ENCODE assay signal across 18 cellular contexts in the genomic region with DNA sequence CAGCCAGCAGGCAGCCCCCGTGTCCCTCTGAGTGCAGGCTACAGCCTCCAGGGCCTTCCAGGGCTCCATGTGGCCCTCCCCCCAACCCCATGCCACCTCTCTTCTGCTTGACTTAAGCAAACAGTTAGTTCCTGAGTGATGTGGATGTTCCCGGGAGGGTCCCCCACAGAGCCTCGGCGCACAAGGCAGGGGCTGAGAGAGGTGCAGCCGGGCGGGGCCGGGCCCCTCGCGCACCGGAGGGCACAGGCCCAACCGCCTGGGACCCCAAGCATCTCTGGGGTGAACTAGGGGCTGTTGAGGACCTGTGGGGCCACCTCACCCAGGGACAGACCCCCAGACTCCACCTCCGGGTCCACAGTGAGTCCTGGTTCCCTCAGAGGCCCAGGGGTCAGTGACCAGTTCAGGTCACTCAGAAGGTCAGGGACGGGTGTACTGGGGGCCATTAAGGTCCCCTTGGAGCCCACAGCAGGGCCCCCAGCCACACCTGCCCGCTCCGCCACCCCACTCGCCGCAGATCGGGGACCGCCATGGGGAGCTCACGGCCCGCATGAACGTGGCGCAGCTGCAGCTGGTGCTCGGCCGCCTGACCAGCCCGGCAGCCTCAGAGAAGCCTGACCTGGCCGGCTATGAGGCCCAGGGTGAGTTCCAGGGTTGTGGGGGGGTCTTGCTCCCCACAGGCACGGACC. TPM values are rescaled to one million over a fixed set of nuclear protein-coding genes. Genes with fewer than 3 reads are reported as not detected.
A peak's percentile ranks its signal among the peaks of the same experiment; 100 is the strongest.
DNase-seq lines count a peak whose midpoint lies in the region; ATAC-seq, FAIRE-seq and TF ChIP-seq lines count a peak whose summit lies in the region.
"Had no signal": no experiment of that assay in that cellular context is flagged by ENCODE, and none has a peak within 500 bp of the region (broad histone marks: within the 10 kb centered on the region; RNA-seq: fewer than 3 reads in every experiment).

No MANE protein-coding gene starts in this region.

- H3K9me2 ChIP-seq in OCI-LY7 (ENCODE audit: insufficient read depth, low read length) = no peaks in the 10 kb centered on the region

- POLR2A ChIA-PET in HepG2 (lab: Yijun Ruan, JAX) (interaction anchor here (1.3 to 2.3 kb wide), 2 partner anchors 22 to 23 kb away, joined by 3 to 8 read pairs; partner anchors contain the start of gene DNLZ), OCI-LY7 (lab: Charles Lee) (no interaction called here)

- H3K9ac ChIP-seq in HepG2 (ENCODE audit: insufficient read depth, low read depth, low read length) = no peak overlapping the region

- H3K9me3 ChIP-seq in heart left ventricle = no peaks in the 10 kb centered on the region
- no peaks in the 10 kb centered on the region for H3K9me3 ChIP-seq in HepG2 (ENCODE audit: low read length)
- H3K9me3 ChIP-seq in right lobe of liver = no peaks in the 10 kb centered on the region
- H3K9me3 ChIP-seq in pancreas = no peaks in the 10 kb centered on the region
- H3K9me3 ChIP-seq in OCI-LY7 (ENCODE audit: low read length) = no peaks in the 10 kb centered on the region

- H3K27me3 ChIP-seq in heart left ventricle = no peaks in the 10 kb centered on the region
- H3K27me3 ChIP-seq in HepG2 (ENCODE audit: control insufficient read depth in 1 of 2, insufficient read depth in 2 of 2, low read length in 2 of 2) = peaks cover 4 to 16% of the 10 kb centered on the region in 2 experiments; a peak in 2 of 5 replicates
- H3K27me3 ChIP-seq in right lobe of liver = no peaks in the 10 kb centered on the region
- no peaks in the 10 kb centered on the region for H3K27me3 ChIP-seq in pancreas

- H3K27ac ChIP-seq in heart left ventricle (peak overlapping the region in 10 of 12 donors; percentile 85 to 99 (median 92)), HepG2 (ENCODE audit: extremely low read length, insufficient read depth, low read length) (no peak overlapping the region), right lobe of liver (no peak overlapping the region), pancreas (peak overlapping the region; percentile 80 to 88 (median 86)), OCI-LY7 (ENCODE audit: low read depth, low read length, poor library complexity, severe bottlenecking) (no peak overlapping the region)
- H3K27ac ChIP-seq: 22Rv1, HL-60 had no signal

- ATAC-seq in heart left ventricle (no peak), left cardiac atrium (no peak), HepG2 (no peak), right lobe of liver (no peak), pancreas (no peak)
- ATAC-seq: GM23338 had no signal

- H3K4me1 ChIP-seq in heart left ventricle = peaks cover 0 to 56% (median 35%) of the 10 kb centered on the region in 12 donors
- peaks cover 52% of the 10 kb centered on the region for H3K4me1 ChIP-seq in HepG2 (ENCODE audit: insufficient read depth, low read length)
- no peaks in the 10 kb centered on the region for H3K4me1 ChIP-seq in right lobe of liver
- H3K4me1 ChIP-seq in pancreas = peaks cover 7 to 24% (median 14%) of the 10 kb centered on the region in 3 donors
- no peaks in the 10 kb centered on the region for H3K4me1 ChIP-seq in OCI-LY7 (ENCODE audit: insufficient read depth, low read length, poor library complexity, severe bottlenecking)

- intact Hi-C loops in heart left ventricle (cut with DNase I) = loop anchor here in 1 of 10 donors (2.0 kb wide), 1 partner anchor 58 kb away; no protein-coding TSS in a partner anchor
- intact Hi-C loops in left cardiac atrium (cut with DNase I) = loop anchor here in 1 of 2 donors (10.0 kb wide), 1 partner anchor 64 kb away; the partner anchor contains the start of gene SNAPC4
- intact Hi-C loops in HepG2 (cut with micrococcal nuclease; ENCODE audit: unreplicated experiment) = no loop called here
- intact Hi-C loops in right lobe of liver (cut with DNase I) = loop anchor here in 1 of 2 donors (10.0 kb wide), 1 partner anchor 304 kb away; no protein-coding TSS in a partner anchor
- intact Hi-C loops in pancreas (cut with DNase I) = no loop called here
- intact Hi-C loops in OCI-LY7 (cut with micrococcal nuclease; ENCODE audit: unreplicated experiment) = no loop called here

- H3K79me2 ChIP-seq in HepG2 (ENCODE audit: insufficient read depth, low read length) (no peaks in the 10 kb centered on the region), OCI-LY7 (ENCODE audit: insufficient read depth, low read depth, low read length) (no peaks in the 10 kb centered on the region)

- peak overlapping the region; percentile 27; the same call in 1 of the 2 replicates for H3K4me2 ChIP-seq in HepG2 (ENCODE audit: low read depth, low read length)
- H3K4me2 ChIP-seq in OCI-LY7 (ENCODE audit: low read length) = no peak overlapping the region
- H3K4me2 ChIP-seq: GM23338 had no signal

- 94 to 97% (median 95%) methylated on average over 21 to 28 of the region's 28 CpGs for WGBS in heart left ventricle, 4 donors
- WGBS in HepG2 (ENCODE audit: low lambda C conversion rate) = 70% methylated on average over 2 of the region's 28 CpGs
- WGBS in right lobe of liver (ENCODE audit: insufficient coverage, low coverage, low lambda C conversion rate, missing lambda C conversion rate) = 100% methylated on average over 1 of the region's 28 CpGs
- 90 to 92% methylated on average over 27 to 28 of the region's 28 CpGs for WGBS in pancreas, 2 donors

- H2AFZ ChIP-seq in HepG2 (ENCODE audit: low read length) (no peak overlapping the region), OCI-LY7 (ENCODE audit: low read length) (no peak overlapping the region)
- H2AFZ ChIP-seq: GM23338 had no signal

- in situ Hi-C loops in HepG2 (cut with HindIII; ENCODE audit: extremely low pct_ligation_motif_present, low pct_unique_long_range_greater_than_20kb) = loop anchor here (25.0 kb wide), 1 partner anchor 297 kb away; no protein-coding TSS in a partner anchor

- TF ChIP-seq EP300 in HepG2 (IDR thresholded peaks at IDR 0.05; ENCODE audit: low read depth in 2 of 2, low read length in 2 of 2) (no peak), HepG2 (CRISPR knock-in tag; IDR thresholded peaks at IDR 0.05; ENCODE audit: borderline replicate concordance) (no peak)

- no peak for TF ChIP-seq CTCF in heart left ventricle (IDR thresholded peaks at IDR 0.05)
- no peak for TF ChIP-seq CTCF in HepG2 (CRISPR knock-in tag; IDR thresholded peaks at IDR 0.05)
- no peak for TF ChIP-seq CTCF in right lobe of liver (IDR thresholded peaks at IDR 0.05)
- TF ChIP-seq CTCF in pancreas (IDR thresholded peaks at IDR 0.05) = no peak
- no peak for TF ChIP-seq CTCF in OCI-LY7 (conservative IDR thresholded peaks at IDR 0.05; ENCODE audit: low read length)

- DNase-seq in heart left ventricle (no peak), left cardiac atrium (no peak), HepG2 (ENCODE audit: low spot score) (no peak), right lobe of liver (no peak), pancreas (peak in 1 of 6 donors; percentile 76), HCEC 1CT (no peak), OCI-LY7 (ENCODE audit: low spot score) (no peak)
- DNase-seq: CD4-positive, CD25-positive, alpha-beta regulatory T cell; H9; HFFc6; KBM-7 had no signal

- CTCF ChIA-PET in HepG2 (lab: Yijun Ruan, JAX; ENCODE audit: low intra/inter-chr PET ratio, low total read pairs) (interaction anchor here (2.2 to 2.6 kb wide), 2 partner anchors 24 to 32 kb away, joined by 10 to 18 read pairs; partner anchors contain the start of genes CARD9 and DNLZ), OCI-LY7 (lab: Charles Lee; ENCODE audit: unreplicated experiment) (no interaction called here)

- H4K20me1 ChIP-seq in HepG2 (ENCODE audit: insufficient read depth, low read length) (no peaks in the 10 kb centered on the region), OCI-LY7 (ENCODE audit: insufficient read depth, low read length) (no peaks in the 10 kb centered on the region)

- H3K36me3 ChIP-seq in heart left ventricle = peaks cover 0 to 30% (median 8%) of the 10 kb centered on the region in 9 donors
- H3K36me3 ChIP-seq in HepG2 (replicated peaks in 1 of 2; ENCODE audit: control insufficient read depth in 1 of 2, insufficient read depth in 2 of 2, low read length in 2 of 2) = no peaks in the 10 kb centered on the region
- H3K36me3 ChIP-seq in right lobe of liver = no peaks in the 10 kb centered on the region
- H3K36me3 ChIP-seq in pancreas = no peaks in the 10 kb centered on the region
- H3K36me3 ChIP-seq in OCI-LY7 (ENCODE audit: insufficient read depth, low read length) = no peaks in the 10 kb centered on the region

- H3K4me3 ChIP-seq in heart left ventricle = no peak overlapping the region
- H3K4me3 ChIP-seq in HepG2 (replicated peaks in 1 of 3; ENCODE audit: insufficient read depth in 1 of 3, low read depth in 2 of 3, low read length in 3 of 3) = no peak overlapping the region
- no peak overlapping the region for H3K4me3 ChIP-seq in right lobe of liver
- peak overlapping the region in 1 of 4 donors; percentile 23 for H3K4me3 ChIP-seq in pancreas
- H3K4me3 ChIP-seq in OCI-LY7 (ENCODE audit: low read depth, low read length, poor library complexity, severe bottlenecking) = no peak overlapping the region
- H3K4me3 ChIP-seq: GM23338 had no signal

- FAIRE-seq in HepG2 (lab: Jason Lieb, UNC) (no peak), pancreas (lab: Jason Lieb, UNC) (no peak)
- FAIRE-seq: GM18507 had no signal

- TF ChIP-seq POLR2A in heart left ventricle (IDR thresholded peaks at IDR 0.05) (no peak), HepG2 (IDR thresholded peaks at IDR 0.05; ENCODE audit: insufficient read depth in 1 of 2, low read depth in 2 of 2, low read length in 2 of 2) (no peak), right lobe of liver (IDR thresholded peaks at IDR 0.05) (no peak)

- BruUV-seq in HepG2 (replicated peaks; lab: Mats Ljungman, UMichigan) (no TSS peak), OCI-LY7 (replicated peaks; lab: Mats Ljungman, UMichigan) (no TSS peak)

- TF ChIP-seq RAD21 in HepG2 (CRISPR knock-in tag; IDR thresholded peaks at IDR 0.05) = no peak

RNA-seq across cellular contexts. Expression of gene GPSM1, which starts 13.2 kb away (rescaled TPM):
- total RNA-seq in heart left ventricle = 10 to 100 TPM; 24.1 to 52.0 (median 31.7) TPM
- 10 to 100 TPM; 31.5 to 80.2 TPM for polyA plus RNA-seq in heart left ventricle
- 10 to 100 TPM; 55.6 to 58.6 TPM for total RNA-seq in left cardiac atrium
- total RNA-seq in HepG2 (2016; rRNA removed; fragmentation: Illumina TruSeq; extraction: Trizol) = 0.59 and 1.0 TPM in 2 replicates
- 0.26 and 0.30 TPM in 2 replicates for total RNA-seq in HepG2 (2016; cell fraction: cytosol; rRNA removed; fragmentation: Illumina TruSeq; extraction: Trizol; ENCODE audit: low read depth)
- 0.55 and 1.1 TPM in 2 replicates for total RNA-seq in HepG2 (2016; cell fraction: insoluble cytoplasmic fraction; rRNA removed; fragmentation: Illumina TruSeq; extraction: Trizol)
- 0.53 and 0.72 TPM in 2 replicates for total RNA-seq in HepG2 (2016; cell fraction: membrane; rRNA removed; fragmentation: Illumina TruSeq; extraction: Trizol)
- 0.72 and 0.81 TPM in 2 replicates for total RNA-seq in HepG2 (2016; cell fraction: nucleus; rRNA removed; fragmentation: Illumina TruSeq; extraction: Trizol)
- 2.4 and 3.4 TPM in 2 replicates for polyA plus RNA-seq in HepG2 (2011; rRNA removed)
- 1.6 and 2.7 TPM in 2 replicates for polyA plus RNA-seq in HepG2 (2011; cell fraction: cytosol; rRNA removed)
- 11.3 and 15.0 TPM in 2 replicates for polyA plus RNA-seq in HepG2 (2011; cell fraction: nucleus; rRNA removed)
- 1.2 and 1.6 TPM in 2 replicates for polyA plus RNA-seq in HepG2 (2012)
- 0.28 and 0.43 TPM in 2 replicates for polyA plus RNA-seq in HepG2 (2016; cell fraction: cytosol; fragmentation: Illumina TruSeq; extraction: Trizol; ENCODE audit: low read depth)
- polyA plus RNA-seq in HepG2 (2016; cell fraction: insoluble cytoplasmic fraction; fragmentation: Illumina TruSeq; extraction: Trizol; ENCODE audit: low read depth) = 0.72 and 1.2 TPM in 2 replicates
- polyA plus RNA-seq in HepG2 (2016; cell fraction: membrane; fragmentation: Illumina TruSeq; extraction: Trizol; ENCODE audit: low read depth) = 0.61 and 1.2 TPM in 2 replicates
- polyA plus RNA-seq in HepG2 (2016; cell fraction: nucleus; fragmentation: Illumina TruSeq; extraction: Trizol; ENCODE audit: insufficient read depth, low read depth) = 3.5 and 3.8 TPM in 2 replicates
- polyA minus RNA-seq in HepG2 (2011; rRNA and poly(A)+ RNA removed; ENCODE audit: low replicate concordance) = 2.9 and 5.8 TPM in 2 replicates
- polyA minus RNA-seq in HepG2 (2011; cell fraction: cytosol; rRNA and poly(A)+ RNA removed) = 1.4 and 1.6 TPM in 2 replicates
- polyA minus RNA-seq in HepG2 (2011; cell fraction: nucleus; rRNA and poly(A)+ RNA removed) = 1.7 TPM in 2 replicates
- 1 to 10 TPM; 1.3 to 4.8 (median 4.1) TPM for total RNA-seq in right lobe of liver
- total RNA-seq in pancreas = 10 to 100 TPM in 4 of 6 donors, 1 to 10 TPM in 2; 6.8 to 22.7 (median 11.5) TPM
- 10 to 100 TPM; 33.7 to 54.4 TPM for polyA plus RNA-seq in pancreas
- not detected in 2 replicates for total RNA-seq in OCI-LY7 (2014; rRNA removed; shearing (Covaris generic))
- not detected in 2 replicates for total RNA-seq in OCI-LY7 (2022)

RNA-seq across cellular contexts. Expression of gene DNLZ, which starts 23.0 kb away (rescaled TPM):
- total RNA-seq in heart left ventricle (10 to 100 TPM; 21.3 to 67.8 (median 33.6) TPM), left cardiac atrium (10 to 100 TPM; 23.2 to 30.6 TPM), HepG2 (2016; rRNA removed; fragmentation: Illumina TruSeq; extraction: Trizol) (5.4 and 8.0 TPM in 2 replicates), right lobe of liver (10 to 100 TPM in 3 of 6 experiments, 1 to 10 TPM in 3; 5.0 to 26.0 (median 10.4) TPM), pancreas (10 to 100 TPM; 10.1 to 26.8 (median 14.4) TPM), OCI-LY7 (2022) (13.1 and 16.8 TPM in 2 replicates)
- polyA plus RNA-seq in heart left ventricle (10 to 100 TPM; 22.6 to 36.8 TPM), HepG2 (2011; rRNA removed) (3.4 and 4.5 TPM in 2 replicates), pancreas (10 to 100 TPM; 14.1 to 19.4 TPM)
- 8.5 and 9.7 TPM in 2 replicates for total RNA-seq in HepG2 (2016; cell fraction: cytosol; rRNA removed; fragmentation: Illumina TruSeq; extraction: Trizol; ENCODE audit: low read depth)
- total RNA-seq in HepG2 (2016; cell fraction: insoluble cytoplasmic fraction; rRNA removed; fragmentation: Illumina TruSeq; extraction: Trizol) = 5.7 and 10.6 TPM in 2 replicates
- 8.2 and 10.5 TPM in 2 replicates for total RNA-seq in HepG2 (2016; cell fraction: membrane; rRNA removed; fragmentation: Illumina TruSeq; extraction: Trizol)
- 2.7 and 3.8 TPM in 2 replicates for total RNA-seq in HepG2 (2016; cell fraction: nucleus; rRNA removed; fragmentation: Illumina TruSeq; extraction: Trizol)
- 1.9 and 8.6 TPM in 2 replicates for polyA plus RNA-seq in HepG2 (2011; cell fraction: cytosol; rRNA removed)
- polyA plus RNA-seq in HepG2 (2011; cell fraction: nucleus; rRNA removed) = 4.9 and 10.5 TPM in 2 replicates
- polyA plus RNA-seq in HepG2 (2012) = 1.9 and 2.8 TPM in 2 replicates
- polyA plus RNA-seq in HepG2 (2016; cell fraction: cytosol; fragmentation: Illumina TruSeq; extraction: Trizol; ENCODE audit: low read depth) = 8.4 and 8.5 TPM in 2 replicates
- polyA plus RNA-seq in HepG2 (2016; cell fraction: insoluble cytoplasmic fraction; fragmentation: Illumina TruSeq; extraction: Trizol; ENCODE audit: low read depth) = 4.0 and 5.1 TPM in 2 replicates
- 6.4 and 6.8 TPM in 2 replicates for polyA plus RNA-seq in HepG2 (2016; cell fraction: membrane; fragmentation: Illumina TruSeq; extraction: Trizol; ENCODE audit: low read depth)
- polyA plus RNA-seq in HepG2 (2016; cell fraction: nucleus; fragmentation: Illumina TruSeq; extraction: Trizol; ENCODE audit: insufficient read depth, low read depth) = 5.5 and 7.2 TPM in 2 replicates
- 0.90 and 2.5 TPM in 2 replicates for polyA minus RNA-seq in HepG2 (2011; rRNA and poly(A)+ RNA removed; ENCODE audit: low replicate concordance)
- 1.3 TPM in 1 of 2 replicates, not detected in the other for polyA minus RNA-seq in HepG2 (2011; cell fraction: cytosol; rRNA and poly(A)+ RNA removed)
- polyA minus RNA-seq in HepG2 (2011; cell fraction: nucleus; rRNA and poly(A)+ RNA removed) = 2.6 and 2.8 TPM in 2 replicates
- 21.2 and 21.8 TPM in 2 replicates for total RNA-seq in OCI-LY7 (2014; rRNA removed; shearing (Covaris generic))

RNA-seq across cellular contexts. Expression of gene CARD9, which starts 33.0 kb away (rescaled TPM):
- total RNA-seq in heart left ventricle = 1 to 10 TPM in 2 of 9 donors, under 1 TPM in 7; 0.30 to 7.1 (median 0.77) TPM
- polyA plus RNA-seq in heart left ventricle = under 1 TPM; 0.69 to 1.00 TPM
- 1 to 10 TPM in 1 of 2 donors, under 1 TPM in 1; 0.86 to 2.4 TPM for total RNA-seq in left cardiac atrium
- total RNA-seq in HepG2 (2016; rRNA removed; fragmentation: Illumina TruSeq; extraction: Trizol) = 3.6 and 7.4 TPM in 2 replicates
- total RNA-seq in HepG2 (2016; cell fraction: cytosol; rRNA removed; fragmentation: Illumina TruSeq; extraction: Trizol; ENCODE audit: low read depth) = 2.1 TPM in 2 replicates
- total RNA-seq in HepG2 (2016; cell fraction: insoluble cytoplasmic fraction; rRNA removed; fragmentation: Illumina TruSeq; extraction: Trizol) = 3.4 and 7.7 TPM in 2 replicates
- total RNA-seq in HepG2 (2016; cell fraction: membrane; rRNA removed; fragmentation: Illumina TruSeq; extraction: Trizol) = 1.7 and 2.5 TPM in 2 replicates
- total RNA-seq in HepG2 (2016; cell fraction: nucleus; rRNA removed; fragmentation: Illumina TruSeq; extraction: Trizol) = 7.9 and 8.9 TPM in 2 replicates
- 3.3 and 7.2 TPM in 2 replicates for polyA plus RNA-seq in HepG2 (2011; rRNA removed)
- polyA plus RNA-seq in HepG2 (2011; cell fraction: cytosol; rRNA removed) = 1.3 and 2.2 TPM in 2 replicates
- 51.0 and 60.5 TPM in 2 replicates for polyA plus RNA-seq in HepG2 (2011; cell fraction: nucleus; rRNA removed)
- polyA plus RNA-seq in HepG2 (2012) = 2.6 and 4.5 TPM in 2 replicates
- polyA plus RNA-seq in HepG2 (2016; cell fraction: cytosol; fragmentation: Illumina TruSeq; extraction: Trizol; ENCODE audit: low read depth) = 0.79 and 1.0 TPM in 2 replicates
- polyA plus RNA-seq in HepG2 (2016; cell fraction: insoluble cytoplasmic fraction; fragmentation: Illumina TruSeq; extraction: Trizol; ENCODE audit: low read depth) = 2.6 and 5.2 TPM in 2 replicates
- polyA plus RNA-seq in HepG2 (2016; cell fraction: membrane; fragmentation: Illumina TruSeq; extraction: Trizol; ENCODE audit: low read depth) = 0.66 and 0.74 TPM in 2 replicates
- polyA plus RNA-seq in HepG2 (2016; cell fraction: nucleus; fragmentation: Illumina TruSeq; extraction: Trizol; ENCODE audit: insufficient read depth, low read depth) = 23.4 and 24.3 TPM in 2 replicates
- 2.0 and 6.6 TPM in 2 replicates for polyA minus RNA-seq in HepG2 (2011; rRNA and poly(A)+ RNA removed; ENCODE audit: low replicate concordance)
- 0.62 and 0.99 TPM in 2 replicates for polyA minus RNA-seq in HepG2 (2011; cell fraction: cytosol; rRNA and poly(A)+ RNA removed)
- 8.3 and 8.4 TPM in 2 replicates for polyA minus RNA-seq in HepG2 (2011; cell fraction: nucleus; rRNA and poly(A)+ RNA removed)
- 1 to 10 TPM in 3 of 6 experiments, under 1 TPM in 3; 0.48 to 1.6 (median 1.1) TPM for total RNA-seq in right lobe of liver
- total RNA-seq in pancreas = 1 to 10 TPM in 2 of 6 donors, under 1 TPM in 4; 0.23 to 5.1 (median 0.86) TPM
- polyA plus RNA-seq in pancreas = 1 to 10 TPM; 1.3 to 2.9 TPM
- total RNA-seq in OCI-LY7 (2014; rRNA removed; shearing (Covaris generic)) = 0.92 and 1.8 TPM in 2 replicates
- 1.7 and 2.1 TPM in 2 replicates for total RNA-seq in OCI-LY7 (2022)

RNA-seq across cellular contexts. Expression of gene CCDC187, which starts 36.6 kb away (rescaled TPM):
- under 1 TPM in 1 of 9 donors, not detected in 8; 0.04 TPM for total RNA-seq in heart left ventricle
- polyA plus RNA-seq in heart left ventricle = not detected
- total RNA-seq in left cardiac atrium = not detected
- 0.13 TPM in 1 of 2 replicates, not detected in the other for total RNA-seq in HepG2 (2016; rRNA removed; fragmentation: Illumina TruSeq; extraction: Trizol)
- not detected in 2 replicates for total RNA-seq in HepG2 (2016; cell fraction: cytosol; rRNA removed; fragmentation: Illumina TruSeq; extraction: Trizol; ENCODE audit: low read depth)
- total RNA-seq in HepG2 (2016; cell fraction: insoluble cytoplasmic fraction; rRNA removed; fragmentation: Illumina TruSeq; extraction: Trizol) = 0.09 TPM in 1 of 2 replicates, not detected in the other
- total RNA-seq in HepG2 (2016; cell fraction: membrane; rRNA removed; fragmentation: Illumina TruSeq; extraction: Trizol) = 0.10 TPM in 1 of 2 replicates, not detected in the other
- 0.16 and 0.28 TPM in 2 replicates for total RNA-seq in HepG2 (2016; cell fraction: nucleus; rRNA removed; fragmentation: Illumina TruSeq; extraction: Trizol)
- polyA plus RNA-seq in HepG2 (2011; rRNA removed) = 0.03 and 0.09 TPM in 2 replicates
- polyA plus RNA-seq in HepG2 (2011; cell fraction: cytosol; rRNA removed) = 0.01 and 0.03 TPM in 2 replicates
- 0.45 and 0.48 TPM in 2 replicates for polyA plus RNA-seq in HepG2 (2011; cell fraction: nucleus; rRNA removed)
- 0.04 TPM in 1 of 2 replicates, not detected in the other for polyA plus RNA-seq in HepG2 (2012)
- polyA plus RNA-seq in HepG2 (2016; cell fraction: cytosol; fragmentation: Illumina TruSeq; extraction: Trizol; ENCODE audit: low read depth) = not detected in 2 replicates
- polyA plus RNA-seq in HepG2 (2016; cell fraction: insoluble cytoplasmic fraction; fragmentation: Illumina TruSeq; extraction: Trizol; ENCODE audit: low read depth) = not detected in 2 replicates
- 0.08 TPM in 1 of 2 replicates, not detected in the other for polyA plus RNA-seq in HepG2 (2016; cell fraction: membrane; fragmentation: Illumina TruSeq; extraction: Trizol; ENCODE audit: low read depth)
- polyA plus RNA-seq in HepG2 (2016; cell fraction: nucleus; fragmentation: Illumina TruSeq; extraction: Trizol; ENCODE audit: insufficient read depth, low read depth) = 0.14 and 0.17 TPM in 2 replicates
- 0.20 and 0.49 TPM in 2 replicates for polyA minus RNA-seq in HepG2 (2011; rRNA and poly(A)+ RNA removed; ENCODE audit: low replicate concordance)
- polyA minus RNA-seq in HepG2 (2011; cell fraction: cytosol; rRNA and poly(A)+ RNA removed) = not detected in 2 replicates
- 0.39 and 0.50 TPM in 2 replicates for polyA minus RNA-seq in HepG2 (2011; cell fraction: nucleus; rRNA and poly(A)+ RNA removed)
- under 1 TPM in 3 of 6 experiments, not detected in 3; 0.09 to 0.80 (median 0.62) TPM for total RNA-seq in right lobe of liver
- total RNA-seq in pancreas = under 1 TPM; 0.14 to 0.58 (median 0.36) TPM
- 1 to 10 TPM; 2.0 to 2.6 TPM for polyA plus RNA-seq in pancreas
- not detected in 2 replicates for total RNA-seq in OCI-LY7 (2014; rRNA removed; shearing (Covaris generic))
- not detected in 2 replicates for total RNA-seq in OCI-LY7 (2022)
- total RNA-seq: A673; CD4-positive, CD25-positive, alpha-beta regulatory T cell; Daoy; HFFc6 had no signal
- polyA plus RNA-seq: BJ; CD4-positive, CD25-positive, alpha-beta regulatory T cell; GM23338 had no signal

RNA-seq across cellular contexts. Expression of gene SNAPC4, which starts 59.5 kb away (rescaled TPM):
- 1 to 10 TPM; 3.1 to 7.8 (median 4.5) TPM for total RNA-seq in heart left ventricle
- 1 to 10 TPM; 4.0 to 4.3 TPM for polyA plus RNA-seq in heart left ventricle
- 1 to 10 TPM; 3.4 to 3.8 TPM for total RNA-seq in left cardiac atrium
- total RNA-seq in HepG2 (2016; rRNA removed; fragmentation: Illumina TruSeq; extraction: Trizol) = 4.3 and 6.0 TPM in 2 replicates
- total RNA-seq in HepG2 (2016; cell fraction: cytosol; rRNA removed; fragmentation: Illumina TruSeq; extraction: Trizol; ENCODE audit: low read depth) = 0.51 and 0.88 TPM in 2 replicates
- total RNA-seq in HepG2 (2016; cell fraction: insoluble cytoplasmic fraction; rRNA removed; fragmentation: Illumina TruSeq; extraction: Trizol) = 3.9 and 6.1 TPM in 2 replicates
- total RNA-seq in HepG2 (2016; cell fraction: membrane; rRNA removed; fragmentation: Illumina TruSeq; extraction: Trizol) = 1.5 TPM in 2 replicates
- total RNA-seq in HepG2 (2016; cell fraction: nucleus; rRNA removed; fragmentation: Illumina TruSeq; extraction: Trizol) = 7.0 and 9.4 TPM in 2 replicates
- polyA plus RNA-seq in HepG2 (2011; rRNA removed) = 2.0 and 3.3 TPM in 2 replicates
- 1.0 and 1.7 TPM in 2 replicates for polyA plus RNA-seq in HepG2 (2011; cell fraction: cytosol; rRNA removed)
- 20.5 and 27.4 TPM in 2 replicates for polyA plus RNA-seq in HepG2 (2011; cell fraction: nucleus; rRNA removed)
- polyA plus RNA-seq in HepG2 (2012) = 3.3 TPM in 2 replicates
- polyA plus RNA-seq in HepG2 (2016; cell fraction: cytosol; fragmentation: Illumina TruSeq; extraction: Trizol; ENCODE audit: low read depth) = 0.61 and 0.67 TPM in 2 replicates
- polyA plus RNA-seq in HepG2 (2016; cell fraction: insoluble cytoplasmic fraction; fragmentation: Illumina TruSeq; extraction: Trizol; ENCODE audit: low read depth) = 3.3 and 4.8 TPM in 2 replicates
- 1.2 and 1.3 TPM in 2 replicates for polyA plus RNA-seq in HepG2 (2016; cell fraction: membrane; fragmentation: Illumina TruSeq; extraction: Trizol; ENCODE audit: low read depth)
- 37.0 and 38.1 TPM in 2 replicates for polyA plus RNA-seq in HepG2 (2016; cell fraction: nucleus; fragmentation: Illumina TruSeq; extraction: Trizol; ENCODE audit: insufficient read depth, low read depth)
- 1.5 and 5.2 TPM in 2 replicates for polyA minus RNA-seq in HepG2 (2011; rRNA and poly(A)+ RNA removed; ENCODE audit: low replicate concordance)
- 0.53 and 1.1 TPM in 2 replicates for polyA minus RNA-seq in HepG2 (2011; cell fraction: cytosol; rRNA and poly(A)+ RNA removed)
- polyA minus RNA-seq in HepG2 (2011; cell fraction: nucleus; rRNA and poly(A)+ RNA removed) = 6.3 and 6.8 TPM in 2 replicates
- 1 to 10 TPM; 3.8 to 6.5 (median 5.4) TPM for total RNA-seq in right lobe of liver
- 1 to 10 TPM; 3.8 to 6.4 (median 4.7) TPM for total RNA-seq in pancreas
- 10 to 100 TPM; 18.1 to 22.0 TPM for polyA plus RNA-seq in pancreas
- 10.2 and 13.4 TPM in 2 replicates for total RNA-seq in OCI-LY7 (2014; rRNA removed; shearing (Covaris generic))
- total RNA-seq in OCI-LY7 (2022) = 15.4 and 16.8 TPM in 2 replicates

Comparison
In these comparisons a context has a peak if more than half of its experiments do, and no peak if none do; other contexts are left out.
1. H3K27ac ChIP-seq: peak in heart left ventricle (10 of 12) and pancreas (4 of 4); none in HepG2 (single experiment), right lobe of liver (0 of 3) and OCI-LY7 (single experiment).